In genomic region chr22:22710719-22711531, GRCh38 we compare ENCODE assay signal across 8 cellular contexts.
A peak's percentile ranks its signal among the peaks of the same experiment; 100 is the strongest.
DNase-seq lines count a peak whose midpoint lies in the region; ATAC-seq and TF ChIP-seq lines count a peak whose summit lies in the region.

No MANE protein-coding gene starts in this region.

- peak overlapping the region in 2 of 8 donors; percentile 35 to 62 for H3K27ac Mint-ChIP-seq in CD8-positive, alpha-beta memory T cell
- H3K27ac Mint-ChIP-seq in MCF 10A (ENCODE audit: low read depth, unreplicated experiment) = no peak overlapping the region

- CTCF ChIA-PET in CD8-positive, alpha-beta memory T cell (lab: Charles Lee) = interaction anchor here (1.0 to 3.7 kb wide), 5 partner anchors 35 to 173 kb away, joined by 4 to 47 read pairs (median 9); no protein-coding TSS in a partner anchor
- CTCF ChIA-PET in MCF 10A (lab: Yijun Ruan, JAX) = interaction anchor here (0.6 to 3.6 kb wide), 16 partner anchors 9 to 922 kb away, joined by 3 to 43 read pairs (median 6); no protein-coding TSS in a partner anchor

- no peak overlapping the region for H3K4me3 ChIP-seq in CD8-positive, alpha-beta memory T cell (ENCODE audit: low read length)
- H3K4me3 ChIP-seq in HL-60 (replicated peaks; ENCODE audit: insufficient read depth, low read length) (no peak overlapping the region), WI38 (ENCODE audit: low read depth, low read length) (no peak overlapping the region), left lung (no peak overlapping the region)

- H3K9me3 ChIP-seq in CD8-positive, alpha-beta memory T cell (ENCODE audit: low read length) = no peaks in the 10 kb centered on the region
- no peaks in the 10 kb centered on the region for H3K9me3 ChIP-seq in left lung

- peaks cover 0 to 3% of the 10 kb centered on the region in 2 donors for H3K27me3 Mint-ChIP-seq in CD8-positive, alpha-beta memory T cell
- H3K27me3 Mint-ChIP-seq in MCF 10A (ENCODE audit: insufficient read depth, unreplicated experiment) = no peaks in the 10 kb centered on the region

- ATAC-seq in left lung (peak; percentile 83), GM21526 (IDR thresholded peaks at IDR 0.05; ENCODE audit: low FRiP score, unreplicated experiment) (no peak)

- peaks cover 4 to 14% (median 8%) of the 10 kb centered on the region in 3 donors for H3K4me1 Mint-ChIP-seq in CD8-positive, alpha-beta memory T cell
- H3K4me1 Mint-ChIP-seq in MCF 10A (ENCODE audit: insufficient read depth, unreplicated experiment) = no peaks in the 10 kb centered on the region

- H3K27ac ChIP-seq in CD8-positive, alpha-beta memory T cell (ENCODE audit: low read depth, low read length) = no peak overlapping the region
- H3K27ac ChIP-seq in HL-60 (replicated peaks) = no peak overlapping the region
- no peak overlapping the region for H3K27ac ChIP-seq in left lung

- TF ChIP-seq CTCF in HL-60 (IDR thresholded peaks at IDR 0.05; ENCODE audit: insufficient read depth, low read length) = peak; percentile 94
- TF ChIP-seq CTCF in WI38 (IDR thresholded peaks at IDR 0.05; ENCODE audit: low read depth, low read length) = peak; percentile 84
- peak; percentile 95 for TF ChIP-seq CTCF in MCF 10A (IDR thresholded peaks at IDR 0.05; ENCODE audit: unreplicated experiment)
- TF ChIP-seq CTCF in left lung (IDR thresholded peaks at IDR 0.05) = peak; percentile 97

- no peaks in the 10 kb centered on the region for H3K36me3 Mint-ChIP-seq in CD8-positive, alpha-beta memory T cell
- H3K36me3 Mint-ChIP-seq in MCF 10A (ENCODE audit: insufficient read depth, unreplicated experiment) = no peaks in the 10 kb centered on the region

- H3K4me3 Mint-ChIP-seq in CD8-positive, alpha-beta memory T cell = no peak overlapping the region
- no peak overlapping the region for H3K4me3 Mint-ChIP-seq in MCF 10A (ENCODE audit: unreplicated experiment)

- no peaks in the 10 kb centered on the region for H3K4me1 ChIP-seq in CD8-positive, alpha-beta memory T cell (ENCODE audit: insufficient read depth, low read length)
- peaks cover 0 to 14% of the 10 kb centered on the region in 2 donors for H3K4me1 ChIP-seq in left lung

- intact Hi-C loops in MCF 10A (cut with micrococcal nuclease) = loop anchor here (1.0 kb wide), 1 partner anchor 37 kb away; no protein-coding TSS in a partner anchor
- intact Hi-C loops in left lung (cut with DNase I) = no loop called here

- no peaks in the 10 kb centered on the region for H3K9me3 Mint-ChIP-seq in CD8-positive, alpha-beta memory T cell
- H3K9me3 Mint-ChIP-seq in MCF 10A (ENCODE audit: unreplicated experiment) = no peaks in the 10 kb centered on the region

- no peaks in the 10 kb centered on the region for H3K27me3 ChIP-seq in CD8-positive, alpha-beta memory T cell (ENCODE audit: insufficient read depth, low read length, poor library complexity, severe bottlenecking)
- no peaks in the 10 kb centered on the region for H3K27me3 ChIP-seq in HL-60 (ENCODE audit: insufficient read depth, poor library complexity, severe bottlenecking)
- H3K27me3 ChIP-seq in left lung = no peaks in the 10 kb centered on the region

- peak; percentile 54 to 85 (median 71) for DNase-seq in CD8-positive, alpha-beta memory T cell
- DNase-seq in HL-60 (ENCODE audit: low read depth in 1 of 2, low spot score in 1 of 2) = peak in 1 of 2 experiments; percentile 44
- DNase-seq in MCF 10A (ENCODE audit: unreplicated experiment) = peak; percentile 60
- peak; percentile 60 to 93 for DNase-seq in left lung
- DNase-seq in stimulated activated CD8-positive, alpha-beta memory T cell treated with anti-CD3 and anti-CD28 coated beads, Interleukin-12 subunit alpha, Interleukin-12 subunit beta, amount 100 ng/mL, for 1 hour (ENCODE audit: low read depth) = peak; percentile 68
- no peak for DNase-seq in occipital lobe (lab: John Stamatoyannopoulos, UW)

- H3K36me3 ChIP-seq in CD8-positive, alpha-beta memory T cell (ENCODE audit: insufficient read depth, low read length) = no peaks in the 10 kb centered on the region
- no peaks in the 10 kb centered on the region for H3K36me3 ChIP-seq in left lung

- POLR2A ChIA-PET in CD8-positive, alpha-beta memory T cell (lab: Charles Lee) = no interaction called here
- POLR2A ChIA-PET in MCF 10A (lab: Yijun Ruan, JAX) = no interaction called here

- BruUV-seq in MCF 10A (replicated peaks; lab: Mats Ljungman, UMichigan) = no TSS peak
